ENCODE assay signal across 13 cellular contexts in the genomic region with DNA sequence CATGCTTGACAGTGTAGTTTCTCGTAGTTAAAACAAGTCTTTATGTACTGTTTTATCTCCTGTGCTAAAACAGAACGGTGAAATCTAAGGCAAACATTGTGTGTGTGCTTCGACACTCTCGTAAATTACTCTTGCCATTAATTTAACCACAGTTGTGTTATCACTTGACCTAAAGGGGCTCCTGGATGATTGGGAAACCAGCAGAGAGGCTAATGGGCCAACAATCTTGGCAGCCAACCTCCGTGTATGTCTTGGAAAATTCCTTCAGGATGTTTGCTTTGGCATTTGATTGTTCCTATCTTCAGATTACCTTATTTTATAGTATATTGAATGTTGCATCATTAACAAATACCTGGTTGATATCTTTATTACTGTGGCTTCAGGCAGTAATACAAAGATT.
"Had no signal": no experiment of that assay in that cellular context is flagged by ENCODE, and none has a peak within 500 bp of the region (broad histone marks: within the 10 kb centered on the region; RNA-seq: fewer than 3 reads in every experiment).

No MANE protein-coding gene starts in this region.

- H3K36me3 ChIP-seq: suprapubic skin, transverse colon had no signal

- H3K27ac ChIP-seq: suprapubic skin, transverse colon had no signal

- ATAC-seq: stimulated activated naive CD8-positive, alpha-beta T cell treated with anti-CD3 and anti-CD28 coated beads, Interleukin-15, Interleukin-2, amounts not matched to agents 100 U/mL and 50 U/mL, for 24 hours had no signal

- H3K27me3 ChIP-seq: suprapubic skin, transverse colon had no signal

- DNase-seq: activated CD4-positive, alpha-beta T cell treated with anti-CD3 and anti-CD28 coated beads, Interleukin-2, amount 50 U/mL, for 4 hours; amniotic stem cell; central memory CD4-positive, alpha-beta T cell; erythroblast; foreskin melanocyte; hypothalamus; occipital lobe; stimulated activated naive CD8-positive, alpha-beta T cell treated with anti-CD3 and anti-CD28 coated beads, Interleukin-15, Interleukin-2, amounts not matched to agents 100 U/mL and 50 U/mL, for 24 hours; transverse colon had no signal

- H3K4me3 ChIP-seq: lung, suprapubic skin, transverse colon had no signal

- H3K27me3 Mint-ChIP-seq: activated naive CD8-positive, alpha-beta T cell had no signal

- H3K36me3 Mint-ChIP-seq: activated naive CD8-positive, alpha-beta T cell had no signal

- H3K27ac Mint-ChIP-seq: activated naive CD8-positive, alpha-beta T cell; activated T-helper 1 cell treated with anti-CD3 and anti-CD28 coated beads, Interleukin-12 subunit alpha, Interleukin-12 subunit beta, Interleukin-2, Interleukin-4 antibody, amounts not matched to agents 30 ng/mL and 10 ng/mL and 1 ng/mL, durations not matched to agents 14 hours and 24 hours and 36 hours had no signal

- H3K9me3 ChIP-seq: suprapubic skin had no signal

- H3K4me3 Mint-ChIP-seq: activated naive CD8-positive, alpha-beta T cell; activated T-helper 1 cell treated with anti-CD3 and anti-CD28 coated beads, Interleukin-12 subunit alpha, Interleukin-12 subunit beta, Interleukin-2, Interleukin-4 antibody, amounts not matched to agents 30 ng/mL and 10 ng/mL and 1 ng/mL, durations not matched to agents 14 hours and 24 hours and 36 hours had no signal

- H3K9me3 Mint-ChIP-seq: activated T-helper 1 cell treated with anti-CD3 and anti-CD28 coated beads, Interleukin-12 subunit alpha, Interleukin-12 subunit beta, Interleukin-2, Interleukin-4 antibody, amounts not matched to agents 30 ng/mL and 10 ng/mL and 1 ng/mL, durations not matched to agents 14 hours and 24 hours and 36 hours had no signal
